ENCODE assay signal across 9 cellular contexts in the genomic region with DNA sequence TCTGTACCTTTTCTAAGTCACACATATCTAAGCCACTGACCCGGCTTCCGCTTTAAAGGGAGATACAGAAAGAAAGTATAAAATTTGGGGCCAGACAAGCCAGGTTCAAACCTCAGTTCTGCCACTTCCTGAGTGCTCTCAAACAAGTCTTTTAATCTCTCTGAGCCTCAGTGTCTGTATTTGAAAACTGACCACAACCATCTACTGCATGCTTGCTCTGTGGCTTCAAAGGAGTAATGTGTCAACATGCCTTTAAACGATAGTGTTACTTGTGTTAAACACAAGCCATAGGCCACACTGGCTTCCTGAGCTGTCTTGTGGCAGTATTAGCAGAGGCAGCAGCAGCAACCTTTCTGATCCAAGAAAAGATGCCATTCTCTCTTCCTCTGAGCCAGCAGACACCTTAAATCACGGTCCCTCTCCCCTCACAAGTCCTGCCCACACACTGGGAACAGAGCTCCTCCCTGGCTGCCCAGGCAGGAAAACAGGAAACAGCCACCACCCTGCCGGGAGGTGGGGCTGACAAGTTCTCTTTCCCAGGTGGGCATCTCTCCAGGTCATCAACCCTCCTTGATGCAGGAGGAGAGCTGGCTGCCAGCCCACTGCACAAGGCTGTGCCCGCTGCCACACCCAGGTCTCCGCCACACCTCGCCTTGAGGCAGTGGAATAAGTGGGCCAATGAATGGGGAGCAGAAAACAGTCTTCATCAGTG. TPM values are rescaled to one million over a fixed set of nuclear protein-coding genes. Genes with fewer than 3 reads are reported as not detected.
DNase-seq lines count a peak whose midpoint lies in the region; ATAC-seq, FAIRE-seq and TF ChIP-seq lines count a peak whose summit lies in the region.
"Had no signal": no experiment of that assay in that cellular context is flagged by ENCODE, and none has a peak within 500 bp of the region (broad histone marks: within the 10 kb centered on the region; RNA-seq: fewer than 3 reads in every experiment).

No MANE protein-coding gene starts in this region.

- peak overlapping the region; percentile 39 for H3K27ac ChIP-seq in HepG2 (ENCODE audit: extremely low read length, insufficient read depth, low read length)

- H3K4me2 ChIP-seq in HepG2 (ENCODE audit: low read depth, low read length): peak overlapping the region; percentile 64

- no peaks in the 10 kb centered on the region for H3K9me3 Mint-ChIP-seq in activated naive CD8-positive, alpha-beta T cell treated with anti-CD3 and anti-CD28 coated beads for 36 hours
- no peaks in the 10 kb centered on the region for H3K9me3 Mint-ChIP-seq in glutamatergic neuron (ENCODE audit: unreplicated experiment)

- no peak overlapping the region for H3K4me3 Mint-ChIP-seq in activated naive CD8-positive, alpha-beta T cell treated with anti-CD3 and anti-CD28 coated beads for 36 hours
- no peak overlapping the region for H3K4me3 Mint-ChIP-seq in glutamatergic neuron (ENCODE audit: unreplicated experiment)

- H3K36me3 Mint-ChIP-seq in activated naive CD8-positive, alpha-beta T cell treated with anti-CD3 and anti-CD28 coated beads for 36 hours: no peaks in the 10 kb centered on the region
- no peaks in the 10 kb centered on the region for H3K36me3 Mint-ChIP-seq in glutamatergic neuron (ENCODE audit: unreplicated experiment)

- no peaks in the 10 kb centered on the region for H3K36me3 ChIP-seq in HepG2 (replicated peaks in 1 of 2; ENCODE audit: control insufficient read depth in 1 of 2, insufficient read depth in 2 of 2, low read length in 2 of 2)

- H3K79me2 ChIP-seq in HepG2 (ENCODE audit: insufficient read depth, low read length): no peaks in the 10 kb centered on the region

- H3K9ac ChIP-seq in HepG2 (ENCODE audit: insufficient read depth, low read depth, low read length): peak overlapping the region; percentile 40

- H4K20me1 ChIP-seq in HepG2 (ENCODE audit: insufficient read depth, low read length): no peaks in the 10 kb centered on the region

- ATAC-seq in HepG2 (peak; percentile 93), GM18502 (IDR thresholded peaks at IDR 0.05; ENCODE audit: poor library complexity, unreplicated experiment) (no peak), HG03039 (IDR thresholded peaks at IDR 0.05; ENCODE audit: unreplicated experiment) (no peak)

- peak overlapping the region; percentile 66 for H3K27ac Mint-ChIP-seq in activated naive CD8-positive, alpha-beta T cell treated with anti-CD3 and anti-CD28 coated beads for 36 hours
- H3K27ac Mint-ChIP-seq in glutamatergic neuron (ENCODE audit: unreplicated experiment): no peak overlapping the region

- DNase-seq in DMS79 treated with DMSO at 0.1 percent for 48 hours (lab: John Stamatoyannopoulos, UW) (peak; percentile 90), NCI-H128 (lab: John Stamatoyannopoulos, UW; ENCODE audit: unreplicated experiment) (peak; percentile 69), HepG2 (ENCODE audit: low spot score) (peak; percentile 91), DMS114 treated with DMSO at 0.1 percent for 48 hours (lab: John Stamatoyannopoulos, UW; ENCODE audit: unreplicated experiment) (no peak), glutamatergic neuron (no peak)
- peak; percentile 8 for DNase-seq in activated naive CD8-positive, alpha-beta T cell treated with anti-CD3 and anti-CD28 coated beads for 36 hours

- TF ChIP-seq RAD21 in HepG2 (CRISPR knock-in tag; IDR thresholded peaks at IDR 0.05): no peak

- no TSS peak for BruUV-seq in HepG2 (replicated peaks; lab: Mats Ljungman, UMichigan)

- POLR2A ChIA-PET in HepG2 (lab: Yijun Ruan, JAX): no interaction called here

- H3K9me3 ChIP-seq in HepG2 (ENCODE audit: low read length): no peaks in the 10 kb centered on the region

- no peaks in the 10 kb centered on the region for H3K27me3 ChIP-seq in HepG2 (ENCODE audit: control insufficient read depth in 1 of 2, insufficient read depth in 2 of 2, low read length in 2 of 2)

- peak; percentile 90 for FAIRE-seq in HepG2 (lab: Jason Lieb, UNC)
- FAIRE-seq: endometrium had no signal

- CTCF ChIA-PET in HepG2 (lab: Yijun Ruan, JAX; ENCODE audit: low intra/inter-chr PET ratio, low total read pairs): no interaction called here

- intact Hi-C loops in HepG2 (cut with micrococcal nuclease; ENCODE audit: unreplicated experiment): no loop called here

- WGBS in HepG2 (ENCODE audit: low lambda C conversion rate): 29% methylated on average over 7 of the region's 8 CpGs

- H3K4me1 ChIP-seq in HepG2 (ENCODE audit: insufficient read depth, low read length): peaks cover 24% of the 10 kb centered on the region

- no peaks in the 10 kb centered on the region for H3K27me3 Mint-ChIP-seq in activated naive CD8-positive, alpha-beta T cell treated with anti-CD3 and anti-CD28 coated beads for 36 hours
- peaks cover 6% of the 10 kb centered on the region for H3K27me3 Mint-ChIP-seq in glutamatergic neuron (ENCODE audit: unreplicated experiment)

- TF ChIP-seq EP300 in HepG2 (IDR thresholded peaks at IDR 0.05; ENCODE audit: low read depth in 2 of 2, low read length in 2 of 2) (peak in 1 of 2 experiments; percentile 79; a peak in 2 of 4 replicates), HepG2 (CRISPR knock-in tag; IDR thresholded peaks at IDR 0.05; ENCODE audit: borderline replicate concordance) (peak; percentile 77; the same call in 1 of the 2 replicates)

- H3K4me1 Mint-ChIP-seq in activated naive CD8-positive, alpha-beta T cell treated with anti-CD3 and anti-CD28 coated beads for 36 hours: peaks cover 15% of the 10 kb centered on the region
- no peaks in the 10 kb centered on the region for H3K4me1 Mint-ChIP-seq in glutamatergic neuron (ENCODE audit: low read depth, unreplicated experiment)

- H2AFZ ChIP-seq in HepG2 (ENCODE audit: low read length): no peak overlapping the region

- no peak for TF ChIP-seq POLR2A in HepG2 (IDR thresholded peaks at IDR 0.05; ENCODE audit: insufficient read depth in 1 of 2, low read depth in 2 of 2, low read length in 2 of 2)

- peak overlapping the region in 1 of 3 experiments; percentile 25; a peak in 2 of 6 replicates for H3K4me3 ChIP-seq in HepG2 (replicated peaks in 1 of 3; ENCODE audit: insufficient read depth in 1 of 3, low read depth in 2 of 3, low read length in 3 of 3)

- TF ChIP-seq CTCF in HepG2 (CRISPR knock-in tag; IDR thresholded peaks at IDR 0.05): 0 out of 2 replicates have a peak, but pooled peaks have one; percentile 26
- no peak for TF ChIP-seq CTCF in glutamatergic neuron (IDR thresholded peaks at IDR 0.05; ENCODE audit: partially characterized antibody, unreplicated experiment)

- in situ Hi-C loops in HepG2 (cut with HindIII; ENCODE audit: extremely low pct_ligation_motif_present, low pct_unique_long_range_greater_than_20kb): no loop called here

RNA-seq across cellular contexts. Expression of gene HIP1, which starts 10.7 kb away (rescaled TPM):
- 1 to 10 TPM; 1.4 to 1.9 TPM for total RNA-seq in activated naive CD8-positive, alpha-beta T cell treated with anti-CD3 and anti-CD28 coated beads for 36 hours
- total RNA-seq in HepG2 (2016; rRNA removed; fragmentation: Illumina TruSeq; extraction: Trizol): 4.5 and 8.6 TPM in 2 replicates
- 1.3 TPM in 2 replicates for total RNA-seq in HepG2 (2016; cell fraction: cytosol; rRNA removed; fragmentation: Illumina TruSeq; extraction: Trizol; ENCODE audit: low read depth)
- 4.2 and 4.3 TPM in 2 replicates for total RNA-seq in HepG2 (2016; cell fraction: insoluble cytoplasmic fraction; rRNA removed; fragmentation: Illumina TruSeq; extraction: Trizol)
- 1.5 and 2.5 TPM in 2 replicates for total RNA-seq in HepG2 (2016; cell fraction: membrane; rRNA removed; fragmentation: Illumina TruSeq; extraction: Trizol)
- 4.3 and 7.1 TPM in 2 replicates for total RNA-seq in HepG2 (2016; cell fraction: nucleus; rRNA removed; fragmentation: Illumina TruSeq; extraction: Trizol)
- 6.2 TPM in 2 replicates for polyA plus RNA-seq in HepG2 (2011; rRNA removed)
- 4.0 and 5.3 TPM in 2 replicates for polyA plus RNA-seq in HepG2 (2011; cell fraction: cytosol; rRNA removed)
- polyA plus RNA-seq in HepG2 (2011; cell fraction: nucleus; rRNA removed): 5.9 and 7.6 TPM in 2 replicates
- polyA plus RNA-seq in HepG2 (2012): 3.9 and 4.2 TPM in 2 replicates
- 1.1 and 1.5 TPM in 2 replicates for polyA plus RNA-seq in HepG2 (2016; cell fraction: cytosol; fragmentation: Illumina TruSeq; extraction: Trizol; ENCODE audit: low read depth)
- 3.4 and 4.0 TPM in 2 replicates for polyA plus RNA-seq in HepG2 (2016; cell fraction: insoluble cytoplasmic fraction; fragmentation: Illumina TruSeq; extraction: Trizol; ENCODE audit: low read depth)
- polyA plus RNA-seq in HepG2 (2016; cell fraction: membrane; fragmentation: Illumina TruSeq; extraction: Trizol; ENCODE audit: low read depth): 1.0 and 1.9 TPM in 2 replicates
- polyA plus RNA-seq in HepG2 (2016; cell fraction: nucleus; fragmentation: Illumina TruSeq; extraction: Trizol; ENCODE audit: insufficient read depth, low read depth): 5.3 and 6.5 TPM in 2 replicates
- polyA minus RNA-seq in HepG2 (2011; rRNA and poly(A)+ RNA removed; ENCODE audit: low replicate concordance): 20.5 and 48.7 TPM in 2 replicates
- 5.5 and 6.4 TPM in 2 replicates for polyA minus RNA-seq in HepG2 (2011; cell fraction: cytosol; rRNA and poly(A)+ RNA removed)
- 11.1 and 11.6 TPM in 2 replicates for polyA minus RNA-seq in HepG2 (2011; cell fraction: nucleus; rRNA and poly(A)+ RNA removed)
- 65.5 TPM for total RNA-seq in glutamatergic neuron (ENCODE audit: unreplicated experiment)

RNA-seq across cellular contexts. Expression of gene CCL26, which starts 44.0 kb away (rescaled TPM):
- total RNA-seq in activated naive CD8-positive, alpha-beta T cell treated with anti-CD3 and anti-CD28 coated beads for 36 hours: not detected
- total RNA-seq in HepG2 (2016; rRNA removed; fragmentation: Illumina TruSeq; extraction: Trizol) (not detected in 2 replicates), glutamatergic neuron (ENCODE audit: unreplicated experiment) (not detected)
- total RNA-seq in HepG2 (2016; cell fraction: cytosol; rRNA removed; fragmentation: Illumina TruSeq; extraction: Trizol; ENCODE audit: low read depth): not detected in 2 replicates
- total RNA-seq in HepG2 (2016; cell fraction: insoluble cytoplasmic fraction; rRNA removed; fragmentation: Illumina TruSeq; extraction: Trizol): 0.26 TPM in 1 of 2 replicates, not detected in the other
- total RNA-seq in HepG2 (2016; cell fraction: membrane; rRNA removed; fragmentation: Illumina TruSeq; extraction: Trizol): not detected in 2 replicates
- total RNA-seq in HepG2 (2016; cell fraction: nucleus; rRNA removed; fragmentation: Illumina TruSeq; extraction: Trizol): not detected in 2 replicates
- 0.16 TPM in 2 replicates for polyA plus RNA-seq in HepG2 (2011; rRNA removed)
- polyA plus RNA-seq in HepG2 (2011; cell fraction: cytosol; rRNA removed): not detected in 2 replicates
- polyA plus RNA-seq in HepG2 (2011; cell fraction: nucleus; rRNA removed): not detected in 2 replicates
- not detected in 2 replicates for polyA plus RNA-seq in HepG2 (2012)
- not detected in 2 replicates for polyA plus RNA-seq in HepG2 (2016; cell fraction: cytosol; fragmentation: Illumina TruSeq; extraction: Trizol; ENCODE audit: low read depth)
- polyA plus RNA-seq in HepG2 (2016; cell fraction: insoluble cytoplasmic fraction; fragmentation: Illumina TruSeq; extraction: Trizol; ENCODE audit: low read depth): not detected in 2 replicates
- not detected in 2 replicates for polyA plus RNA-seq in HepG2 (2016; cell fraction: membrane; fragmentation: Illumina TruSeq; extraction: Trizol; ENCODE audit: low read depth)
- not detected in 2 replicates for polyA plus RNA-seq in HepG2 (2016; cell fraction: nucleus; fragmentation: Illumina TruSeq; extraction: Trizol; ENCODE audit: insufficient read depth, low read depth)
- 2.8 TPM in 1 of 2 replicates, not detected in the other for polyA minus RNA-seq in HepG2 (2011; rRNA and poly(A)+ RNA removed; ENCODE audit: low replicate concordance)
- not detected in 2 replicates for polyA minus RNA-seq in HepG2 (2011; cell fraction: cytosol; rRNA and poly(A)+ RNA removed)
- not detected in 2 replicates for polyA minus RNA-seq in HepG2 (2011; cell fraction: nucleus; rRNA and poly(A)+ RNA removed)

Comparison
In these comparisons a context has a peak if more than half of its experiments do, and no peak if none do; other contexts are left out.
1. DNase-seq: peak in DMS79 treated with DMSO at 0.1 percent for 48 hours (single experiment), NCI-H128 (single experiment), activated naive CD8-positive, alpha-beta T cell treated with anti-CD3 and anti-CD28 coated beads for 36 hours (single experiment) and HepG2 (single experiment); none in DMS114 treated with DMSO at 0.1 percent for 48 hours (single experiment) and glutamatergic neuron (single experiment).